3 cellular contexts compared by ENCODE assay signal in genomic region chr11:492416-493226, GRCh38.
TF ChIP-seq lines count a peak whose summit lies in the region.

No MANE protein-coding gene starts in this region.

TF ChIP-seq in SK-N-SH, 30 proteins besides CTCF, POLR2A, EP300 and RAD21:
- TF ChIP-seq TEAD4 (IDR thresholded peaks at IDR 0.05; ENCODE audit: borderline replicate concordance, insufficient read depth): no peak
- no peak for TF ChIP-seq JUND (IDR thresholded peaks at IDR 0.05)
- TF ChIP-seq MAX (IDR thresholded peaks at IDR 0.05; ENCODE audit: low read depth): no peak
- TF ChIP-seq FOXJ3 (CRISPR knock-in tag; IDR thresholded peaks at IDR 0.05): no peak
- no peak for TF ChIP-seq IRF3 (IDR thresholded peaks at IDR 0.05; ENCODE audit: low read depth, low read length)
- no peak for TF ChIP-seq EZH2phosphoT487 (IDR thresholded peaks at IDR 0.05; ENCODE audit: borderline replicate concordance, low read depth)
- TF ChIP-seq ELF1 (IDR thresholded peaks at IDR 0.05): no peak

TF ChIP-seq in SK-N-SH treated with all-trans-retinoic acid at 6 μM for 48 hours, 23 proteins besides CTCF, POLR2A, EP300 and RAD21:
- TF ChIP-seq ZC3H10 (CRISPR knock-in tag; IDR thresholded peaks at IDR 0.05): no peak

TF ChIP-seq in K562, 482 proteins besides CTCF, POLR2A, EP300 and RAD21:
- TF ChIP-seq, protein P1, sequence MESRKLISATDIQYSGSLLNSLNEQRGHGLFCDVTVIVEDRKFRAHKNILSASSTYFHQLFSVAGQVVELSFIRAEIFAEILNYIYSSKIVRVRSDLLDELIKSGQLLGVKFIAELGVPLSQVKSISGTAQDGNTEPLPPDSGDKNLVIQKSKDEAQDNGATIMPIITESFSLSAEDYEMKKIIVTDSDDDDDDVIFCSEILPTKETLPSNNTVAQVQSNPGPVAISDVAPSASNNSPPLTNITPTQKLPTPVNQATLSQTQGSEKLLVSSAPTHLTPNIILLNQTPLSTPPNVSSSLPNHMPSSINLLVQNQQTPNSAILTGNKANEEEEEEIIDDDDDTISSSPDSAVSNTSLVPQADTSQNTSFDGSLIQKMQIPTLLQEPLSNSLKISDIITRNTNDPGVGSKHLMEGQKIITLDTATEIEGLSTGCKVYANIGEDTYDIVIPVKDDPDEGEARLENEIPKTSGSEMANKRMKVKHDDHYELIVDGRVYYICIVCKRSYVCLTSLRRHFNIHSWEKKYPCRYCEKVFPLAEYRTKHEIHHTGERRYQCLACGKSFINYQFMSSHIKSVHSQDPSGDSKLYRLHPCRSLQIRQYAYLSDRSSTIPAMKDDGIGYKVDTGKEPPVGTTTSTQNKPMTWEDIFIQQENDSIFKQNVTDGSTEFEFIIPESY (CRISPR knock-in tag; IDR thresholded peaks at IDR 0.05): peak; percentile 23; the same call in 1 of the 2 replicates
- TF ChIP-seq POLR2B (IDR thresholded peaks at IDR 0.05; ENCODE audit: low read depth, partially characterized antibody): peak; percentile 20
- TF ChIP-seq HDAC6 (IDR thresholded peaks at IDR 0.05; ENCODE audit: low read depth, low read length): no peak
- TF ChIP-seq HNRNPUL1 (IDR thresholded peaks at IDR 0.05; ENCODE audit: low read length): no peak
- TF ChIP-seq ZNF197 (CRISPR knock-in tag; IDR thresholded peaks at IDR 0.05; ENCODE audit: low read depth): no peak
- TF ChIP-seq PHTF2 (CRISPR knock-in tag; IDR thresholded peaks at IDR 0.05): no peak
- TF ChIP-seq HDGF (IDR thresholded peaks at IDR 0.05): no peak
- TF ChIP-seq ZNF436 (CRISPR knock-in tag; IDR thresholded peaks at IDR 0.05): no peak
- no peak for TF ChIP-seq ZNF445 (CRISPR knock-in tag; IDR thresholded peaks at IDR 0.05; ENCODE audit: low read depth)
- peak; percentile 56 for TF ChIP-seq RBFOX2 (IDR thresholded peaks at IDR 0.05; ENCODE audit: low read depth, low read length)
- no peak for TF ChIP-seq RCOR1 (IDR thresholded peaks at IDR 0.05; ENCODE audit: borderline replicate concordance in 1 of 2, low read depth in 2 of 2, low read length in 2 of 2)
- TF ChIP-seq ADNP (tag; IDR thresholded peaks at IDR 0.05): no peak
- no peak for TF ChIP-seq EWSR1 (IDR thresholded peaks at IDR 0.05; ENCODE audit: borderline replicate concordance, low read depth, partially characterized antibody)
- no peak for TF ChIP-seq HLTF (IDR thresholded peaks at IDR 0.05)
- TF ChIP-seq RFX7 (CRISPR knock-in tag; IDR thresholded peaks at IDR 0.05): no peak
- TF ChIP-seq ZNF57 (CRISPR knock-in tag; IDR thresholded peaks at IDR 0.05): no peak
- TF ChIP-seq PHF20 (IDR thresholded peaks at IDR 0.05; ENCODE audit: partially characterized antibody): no peak
- no peak for TF ChIP-seq CREBBP (IDR thresholded peaks at IDR 0.05; ENCODE audit: low read depth, low read length)
- TF ChIP-seq SMARCA4 (IDR thresholded peaks at IDR 0.05): no peak
- no peak for TF ChIP-seq TCF3 (CRISPR knock-in tag; IDR thresholded peaks at IDR 0.05)
- TF ChIP-seq YBX1 (IDR thresholded peaks at IDR 0.05): no peak
- TF ChIP-seq, protein P2, sequence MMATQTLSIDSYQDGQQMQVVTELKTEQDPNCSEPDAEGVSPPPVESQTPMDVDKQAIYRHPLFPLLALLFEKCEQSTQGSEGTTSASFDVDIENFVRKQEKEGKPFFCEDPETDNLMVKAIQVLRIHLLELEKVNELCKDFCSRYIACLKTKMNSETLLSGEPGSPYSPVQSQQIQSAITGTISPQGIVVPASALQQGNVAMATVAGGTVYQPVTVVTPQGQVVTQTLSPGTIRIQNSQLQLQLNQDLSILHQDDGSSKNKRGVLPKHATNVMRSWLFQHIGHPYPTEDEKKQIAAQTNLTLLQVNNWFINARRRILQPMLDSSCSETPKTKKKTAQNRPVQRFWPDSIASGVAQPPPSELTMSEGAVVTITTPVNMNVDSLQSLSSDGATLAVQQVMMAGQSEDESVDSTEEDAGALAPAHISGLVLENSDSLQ (IDR thresholded peaks at IDR 0.05): no peak
- no peak for TF ChIP-seq ZKSCAN1 (IDR thresholded peaks at IDR 0.05; ENCODE audit: low read depth, low read length)
- no peak for TF ChIP-seq SRSF3 (IDR thresholded peaks at IDR 0.05; ENCODE audit: insufficient read depth, low read length)
- TF ChIP-seq RBM22 (IDR thresholded peaks at IDR 0.05; ENCODE audit: low read depth, low read length, poor library complexity, severe bottlenecking): peak; percentile 89
- TF ChIP-seq HDAC1 (IDR thresholded peaks at IDR 0.05): no peak
- TF ChIP-seq, protein P3, sequence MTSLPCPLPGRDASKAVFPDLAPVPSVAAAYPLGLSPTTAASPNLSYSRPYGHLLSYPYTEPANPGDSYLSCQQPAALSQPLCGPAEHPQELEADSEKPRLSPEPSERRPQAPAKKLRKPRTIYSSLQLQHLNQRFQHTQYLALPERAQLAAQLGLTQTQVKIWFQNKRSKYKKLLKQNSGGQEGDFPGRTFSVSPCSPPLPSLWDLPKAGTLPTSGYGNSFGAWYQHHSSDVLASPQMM (CRISPR knock-in tag; IDR thresholded peaks at IDR 0.05): no peak
- TF ChIP-seq KLF6 (CRISPR knock-in tag; IDR thresholded peaks at IDR 0.05; ENCODE audit: borderline replicate concordance): no peak
- TF ChIP-seq NELFE (IDR thresholded peaks at IDR 0.05; ENCODE audit: insufficient read depth, insufficient read length): no peak
- no peak for TF ChIP-seq CXXC5 (CRISPR knock-in tag; IDR thresholded peaks at IDR 0.05)
- TF ChIP-seq, protein P4, sequence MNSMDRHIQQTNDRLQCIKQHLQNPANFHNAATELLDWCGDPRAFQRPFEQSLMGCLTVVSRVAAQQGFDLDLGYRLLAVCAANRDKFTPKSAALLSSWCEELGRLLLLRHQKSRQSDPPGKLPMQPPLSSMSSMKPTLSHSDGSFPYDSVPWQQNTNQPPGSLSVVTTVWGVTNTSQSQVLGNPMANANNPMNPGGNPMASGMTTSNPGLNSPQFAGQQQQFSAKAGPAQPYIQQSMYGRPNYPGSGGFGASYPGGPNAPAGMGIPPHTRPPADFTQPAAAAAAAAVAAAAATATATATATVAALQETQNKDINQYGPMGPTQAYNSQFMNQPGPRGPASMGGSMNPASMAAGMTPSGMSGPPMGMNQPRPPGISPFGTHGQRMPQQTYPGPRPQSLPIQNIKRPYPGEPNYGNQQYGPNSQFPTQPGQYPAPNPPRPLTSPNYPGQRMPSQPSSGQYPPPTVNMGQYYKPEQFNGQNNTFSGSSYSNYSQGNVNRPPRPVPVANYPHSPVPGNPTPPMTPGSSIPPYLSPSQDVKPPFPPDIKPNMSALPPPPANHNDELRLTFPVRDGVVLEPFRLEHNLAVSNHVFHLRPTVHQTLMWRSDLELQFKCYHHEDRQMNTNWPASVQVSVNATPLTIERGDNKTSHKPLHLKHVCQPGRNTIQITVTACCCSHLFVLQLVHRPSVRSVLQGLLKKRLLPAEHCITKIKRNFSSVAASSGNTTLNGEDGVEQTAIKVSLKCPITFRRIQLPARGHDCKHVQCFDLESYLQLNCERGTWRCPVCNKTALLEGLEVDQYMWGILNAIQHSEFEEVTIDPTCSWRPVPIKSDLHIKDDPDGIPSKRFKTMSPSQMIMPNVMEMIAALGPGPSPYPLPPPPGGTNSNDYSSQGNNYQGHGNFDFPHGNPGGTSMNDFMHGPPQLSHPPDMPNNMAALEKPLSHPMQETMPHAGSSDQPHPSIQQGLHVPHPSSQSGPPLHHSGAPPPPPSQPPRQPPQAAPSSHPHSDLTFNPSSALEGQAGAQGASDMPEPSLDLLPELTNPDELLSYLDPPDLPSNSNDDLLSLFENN (IDR thresholded peaks at IDR 0.05; ENCODE audit: low read depth in 2 of 2, low read length in 2 of 2): no peak
- no peak for TF ChIP-seq U2AF1 (optimal IDR thresholded peaks at IDR 0.05; ENCODE audit: low read depth, low read length)
- peak; percentile 30 for TF ChIP-seq CCNT2 (IDR thresholded peaks at IDR 0.05; ENCODE audit: borderline replicate concordance, extremely low read depth, insufficient read length, low read depth, low read length)
- TF ChIP-seq GTF2F1 (IDR thresholded peaks at IDR 0.05; ENCODE audit: low read depth, low read length): no peak
- no peak for TF ChIP-seq NFXL1 (CRISPR knock-in tag; IDR thresholded peaks at IDR 0.05)
- TF ChIP-seq POLR2G (IDR thresholded peaks at IDR 0.05; ENCODE audit: low read depth, low read length): peak; percentile 82
